In the genomic region with DNA sequence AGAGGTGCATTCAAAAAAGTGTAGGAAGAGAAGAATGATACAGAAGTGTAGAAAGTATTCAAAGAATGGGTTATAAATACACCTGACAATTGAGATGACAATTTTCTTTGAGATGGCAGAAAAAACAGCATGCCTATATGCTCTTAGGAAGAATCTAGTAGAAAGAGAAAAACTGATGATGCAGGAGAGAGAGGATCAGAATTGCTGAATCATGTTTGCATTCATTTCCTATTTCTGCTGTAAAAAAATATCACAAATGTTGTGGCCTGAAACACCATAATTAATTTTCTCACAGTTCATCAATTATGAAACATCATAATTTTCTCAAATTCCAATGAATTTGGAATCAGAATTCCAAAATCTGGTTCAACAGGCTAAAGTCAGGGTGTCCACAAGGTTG, we compare ENCODE assay signal across 1 cellular context.
TF ChIP-seq lines count a peak whose summit lies in the region.

No MANE protein-coding gene starts in this region.

TF ChIP-seq in HepG2, 621 proteins besides CTCF, POLR2A, EP300 and RAD21 (continued from another document):
- TF ChIP-seq NFE2L2 (IDR thresholded peaks at IDR 0.05; ENCODE audit: low read length), result peak; percentile 52; the same call in 1 of the 2 replicates
- TF ChIP-seq ESRRA (CRISPR knock-in tag; IDR thresholded peaks at IDR 0.05; ENCODE audit: low read depth), result no peak
- peak; percentile 51 to 59 for TF ChIP-seq MAFK (conservative IDR thresholded peaks at IDR 0.05 in 1 of 2, IDR thresholded peaks at IDR 0.05 in 1 of 2; ENCODE audit: low read length in 2 of 2)
